Comparison of ENCODE assay signal across 1 cellular context in the genomic region with DNA sequence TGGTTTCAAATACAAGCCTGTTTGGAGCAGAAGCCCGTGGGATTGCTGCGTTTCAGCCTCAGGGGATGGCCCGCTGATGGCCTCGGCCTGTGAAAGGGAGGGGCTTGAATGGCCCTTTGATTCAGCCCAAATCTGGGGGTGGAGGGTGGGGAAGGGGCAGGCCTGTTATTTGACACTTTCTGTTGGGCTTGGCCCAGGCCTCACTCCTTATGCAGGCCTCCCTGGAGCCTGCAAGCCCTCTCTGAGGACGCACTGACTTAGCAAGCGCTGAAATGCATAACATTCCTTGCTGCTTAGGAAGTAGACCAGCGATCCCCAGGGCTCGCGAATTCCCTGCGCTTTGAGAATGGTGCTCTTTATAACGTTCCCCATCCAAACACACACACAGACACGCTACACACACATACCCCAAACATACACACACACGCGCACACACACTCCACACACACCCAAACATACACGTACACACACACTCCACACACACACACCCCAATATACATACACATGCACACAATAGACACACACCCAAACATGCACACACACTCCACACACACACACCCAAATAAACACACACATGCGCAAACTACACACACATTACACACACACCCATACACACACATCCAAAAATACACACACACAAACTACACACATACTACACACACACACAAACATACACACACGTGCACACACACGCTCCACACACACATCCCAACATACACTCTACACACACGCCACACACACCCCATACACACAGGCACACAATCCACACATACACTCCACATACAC.
A peak's percentile ranks its signal among the peaks of the same experiment; 100 is the strongest.
TF ChIP-seq lines count a peak whose summit lies in the region.

No MANE protein-coding gene starts in this region.

TF ChIP-seq in K562, 482 proteins besides CTCF, POLR2A, EP300 and RAD21 (continued from another document and continues in another):
- TF ChIP-seq, protein P1, sequence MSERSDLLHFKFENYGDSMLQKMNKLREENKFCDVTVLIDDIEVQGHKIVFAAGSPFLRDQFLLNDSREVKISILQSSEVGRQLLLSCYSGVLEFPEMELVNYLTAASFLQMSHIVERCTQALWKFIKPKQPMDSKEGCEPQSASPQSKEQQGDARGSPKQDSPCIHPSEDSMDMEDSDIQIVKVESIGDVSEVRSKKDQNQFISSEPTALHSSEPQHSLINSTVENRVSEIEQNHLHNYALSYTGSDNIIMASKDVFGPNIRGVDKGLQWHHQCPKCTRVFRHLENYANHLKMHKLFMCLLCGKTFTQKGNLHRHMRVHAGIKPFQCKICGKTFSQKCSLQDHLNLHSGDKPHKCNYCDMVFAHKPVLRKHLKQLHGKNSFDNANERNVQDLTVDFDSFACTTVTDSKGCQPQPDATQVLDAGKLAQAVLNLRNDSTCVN (CRISPR knock-in tag; IDR thresholded peaks at IDR 0.05), result 0 out of 2 replicates have a peak, but pooled peaks have one; percentile 60
- TF ChIP-seq TRIM28 (IDR thresholded peaks at IDR 0.05), result no peak
- TF ChIP-seq SIN3A (IDR thresholded peaks at IDR 0.05; ENCODE audit: borderline replicate concordance in 2 of 2, control insufficient read depth in 1 of 2, low read depth in 2 of 2, low read length in 2 of 2), result no peak
- peak; percentile 74 for TF ChIP-seq PHF20 (IDR thresholded peaks at IDR 0.05; ENCODE audit: partially characterized antibody)
- TF ChIP-seq SMARCA5 (IDR thresholded peaks at IDR 0.05), result peak; percentile 62; the same call in 1 of the 2 replicates
- no peak for TF ChIP-seq SRSF3 (IDR thresholded peaks at IDR 0.05; ENCODE audit: insufficient read depth, low read length)
- 0 out of 2 replicates have a peak, but pooled peaks have one; percentile 34 for TF ChIP-seq ELF4 (CRISPR knock-in tag; IDR thresholded peaks at IDR 0.05)
- 0 out of 2 replicates have a peak, but pooled peaks have one; percentile 24 for TF ChIP-seq PHB2 (IDR thresholded peaks at IDR 0.05; ENCODE audit: low read depth)
- TF ChIP-seq ZNF124 (CRISPR knock-in tag; IDR thresholded peaks at IDR 0.05), result no peak
- TF ChIP-seq, protein P2, sequence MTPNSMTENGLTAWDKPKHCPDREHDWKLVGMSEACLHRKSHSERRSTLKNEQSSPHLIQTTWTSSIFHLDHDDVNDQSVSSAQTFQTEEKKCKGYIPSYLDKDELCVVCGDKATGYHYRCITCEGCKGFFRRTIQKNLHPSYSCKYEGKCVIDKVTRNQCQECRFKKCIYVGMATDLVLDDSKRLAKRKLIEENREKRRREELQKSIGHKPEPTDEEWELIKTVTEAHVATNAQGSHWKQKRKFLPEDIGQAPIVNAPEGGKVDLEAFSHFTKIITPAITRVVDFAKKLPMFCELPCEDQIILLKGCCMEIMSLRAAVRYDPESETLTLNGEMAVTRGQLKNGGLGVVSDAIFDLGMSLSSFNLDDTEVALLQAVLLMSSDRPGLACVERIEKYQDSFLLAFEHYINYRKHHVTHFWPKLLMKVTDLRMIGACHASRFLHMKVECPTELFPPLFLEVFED (CRISPR knock-in tag; conservative IDR thresholded peaks at IDR 0.05), result 0 out of 2 replicates have a peak, but pooled peaks have one; percentile 38
- TF ChIP-seq FUS (optimal IDR thresholded peaks at IDR 0.05; ENCODE audit: low read depth, low read length), result no peak
- TF ChIP-seq FOXK2 (conservative IDR thresholded peaks at IDR 0.05 in 1 of 2, IDR thresholded peaks at IDR 0.05 in 1 of 2; ENCODE audit: low read depth in 2 of 2), result 0 out of 4 replicates have a peak, but pooled peaks of 1 of the 2 experiments have one; percentile 16
- TF ChIP-seq HSF4 (CRISPR knock-in tag; IDR thresholded peaks at IDR 0.05; ENCODE audit: borderline replicate concordance), result no peak
- no peak for TF ChIP-seq NCOR1 (IDR thresholded peaks at IDR 0.05)
- TF ChIP-seq ZNF274 (IDR thresholded peaks at IDR 0.05; ENCODE audit: borderline replicate concordance, low read depth, low read length), result no peak
- no peak for TF ChIP-seq ZEB2 (IDR thresholded peaks at IDR 0.05)
- no peak for TF ChIP-seq ZNF717 (CRISPR knock-in tag; IDR thresholded peaks at IDR 0.05)
- TF ChIP-seq THRAP3 (IDR thresholded peaks at IDR 0.05; ENCODE audit: borderline replicate concordance), result 0 out of 2 replicates have a peak, but pooled peaks have one; percentile 21
- peak; percentile 28; the same call in 1 of the 2 replicates for TF ChIP-seq MTA1 (IDR thresholded peaks at IDR 0.05; ENCODE audit: borderline replicate concordance)
- no peak for TF ChIP-seq ZNF695 (CRISPR knock-in tag; IDR thresholded peaks at IDR 0.05)
- no peak for TF ChIP-seq RB1 (IDR thresholded peaks at IDR 0.05; ENCODE audit: low read depth)
- no peak for TF ChIP-seq E2F3 (CRISPR knock-in tag; IDR thresholded peaks at IDR 0.05)
- TF ChIP-seq, protein P3, sequence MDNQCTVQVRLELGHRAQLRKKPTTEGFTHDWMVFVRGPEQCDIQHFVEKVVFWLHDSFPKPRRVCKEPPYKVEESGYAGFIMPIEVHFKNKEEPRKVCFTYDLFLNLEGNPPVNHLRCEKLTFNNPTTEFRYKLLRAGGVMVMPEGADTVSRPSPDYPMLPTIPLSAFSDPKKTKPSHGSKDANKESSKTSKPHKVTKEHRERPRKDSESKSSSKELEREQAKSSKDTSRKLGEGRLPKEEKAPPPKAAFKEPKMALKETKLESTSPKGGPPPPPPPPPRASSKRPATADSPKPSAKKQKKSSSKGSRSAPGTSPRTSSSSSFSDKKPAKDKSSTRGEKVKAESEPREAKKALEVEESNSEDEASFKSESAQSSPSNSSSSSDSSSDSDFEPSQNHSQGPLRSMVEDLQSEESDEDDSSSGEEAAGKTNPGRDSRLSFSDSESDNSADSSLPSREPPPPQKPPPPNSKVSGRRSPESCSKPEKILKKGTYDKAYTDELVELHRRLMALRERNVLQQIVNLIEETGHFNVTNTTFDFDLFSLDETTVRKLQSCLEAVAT (IDR thresholded peaks at IDR 0.05), result peak; percentile 44 to 66; a peak in 1 of 4 replicates
- TF ChIP-seq, protein P4, sequence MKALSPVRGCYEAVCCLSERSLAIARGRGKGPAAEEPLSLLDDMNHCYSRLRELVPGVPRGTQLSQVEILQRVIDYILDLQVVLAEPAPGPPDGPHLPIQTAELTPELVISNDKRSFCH (CRISPR knock-in tag; IDR thresholded peaks at IDR 0.05), result no peak
- TF ChIP-seq, protein P4 (tag; IDR thresholded peaks at IDR 0.05), result no peak
- TF ChIP-seq, protein P5, sequence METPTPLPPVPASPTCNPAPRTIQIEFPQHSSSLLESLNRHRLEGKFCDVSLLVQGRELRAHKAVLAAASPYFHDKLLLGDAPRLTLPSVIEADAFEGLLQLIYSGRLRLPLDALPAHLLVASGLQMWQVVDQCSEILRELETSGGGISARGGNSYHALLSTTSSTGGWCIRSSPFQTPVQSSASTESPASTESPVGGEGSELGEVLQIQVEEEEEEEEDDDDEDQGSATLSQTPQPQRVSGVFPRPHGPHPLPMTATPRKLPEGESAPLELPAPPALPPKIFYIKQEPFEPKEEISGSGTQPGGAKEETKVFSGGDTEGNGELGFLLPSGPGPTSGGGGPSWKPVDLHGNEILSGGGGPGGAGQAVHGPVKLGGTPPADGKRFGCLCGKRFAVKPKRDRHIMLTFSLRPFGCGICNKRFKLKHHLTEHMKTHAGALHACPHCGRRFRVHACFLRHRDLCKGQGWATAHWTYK (CRISPR knock-in tag; IDR thresholded peaks at IDR 0.05), result no peak
- TF ChIP-seq TEAD1 (CRISPR knock-in tag; IDR thresholded peaks at IDR 0.05), result no peak; a peak in 1 of 4 replicates
- TF ChIP-seq, protein P6, sequence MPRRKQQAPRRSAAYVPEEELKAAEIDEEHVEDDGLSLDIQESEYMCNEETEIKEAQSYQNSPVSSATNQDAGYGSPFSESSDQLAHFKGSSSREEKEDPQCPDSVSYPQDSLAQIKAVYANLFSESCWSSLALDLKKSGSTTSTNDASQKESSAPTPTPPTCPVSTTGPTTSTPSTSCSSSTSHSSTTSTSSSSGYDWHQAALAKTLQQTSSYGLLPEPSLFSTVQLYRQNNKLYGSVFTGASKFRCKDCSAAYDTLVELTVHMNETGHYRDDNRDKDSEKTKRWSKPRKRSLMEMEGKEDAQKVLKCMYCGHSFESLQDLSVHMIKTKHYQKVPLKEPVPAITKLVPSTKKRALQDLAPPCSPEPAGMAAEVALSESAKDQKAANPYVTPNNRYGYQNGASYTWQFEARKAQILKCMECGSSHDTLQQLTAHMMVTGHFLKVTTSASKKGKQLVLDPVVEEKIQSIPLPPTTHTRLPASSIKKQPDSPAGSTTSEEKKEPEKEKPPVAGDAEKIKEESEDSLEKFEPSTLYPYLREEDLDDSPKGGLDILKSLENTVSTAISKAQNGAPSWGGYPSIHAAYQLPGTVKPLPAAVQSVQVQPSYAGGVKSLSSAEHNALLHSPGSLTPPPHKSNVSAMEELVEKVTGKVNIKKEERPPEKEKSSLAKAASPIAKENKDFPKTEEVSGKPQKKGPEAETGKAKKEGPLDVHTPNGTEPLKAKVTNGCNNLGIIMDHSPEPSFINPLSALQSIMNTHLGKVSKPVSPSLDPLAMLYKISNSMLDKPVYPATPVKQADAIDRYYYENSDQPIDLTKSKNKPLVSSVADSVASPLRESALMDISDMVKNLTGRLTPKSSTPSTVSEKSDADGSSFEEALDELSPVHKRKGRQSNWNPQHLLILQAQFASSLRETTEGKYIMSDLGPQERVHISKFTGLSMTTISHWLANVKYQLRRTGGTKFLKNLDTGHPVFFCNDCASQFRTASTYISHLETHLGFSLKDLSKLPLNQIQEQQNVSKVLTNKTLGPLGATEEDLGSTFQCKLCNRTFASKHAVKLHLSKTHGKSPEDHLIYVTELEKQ (CRISPR knock-in tag; IDR thresholded peaks at IDR 0.05), result no peak
- TF ChIP-seq, protein P7, sequence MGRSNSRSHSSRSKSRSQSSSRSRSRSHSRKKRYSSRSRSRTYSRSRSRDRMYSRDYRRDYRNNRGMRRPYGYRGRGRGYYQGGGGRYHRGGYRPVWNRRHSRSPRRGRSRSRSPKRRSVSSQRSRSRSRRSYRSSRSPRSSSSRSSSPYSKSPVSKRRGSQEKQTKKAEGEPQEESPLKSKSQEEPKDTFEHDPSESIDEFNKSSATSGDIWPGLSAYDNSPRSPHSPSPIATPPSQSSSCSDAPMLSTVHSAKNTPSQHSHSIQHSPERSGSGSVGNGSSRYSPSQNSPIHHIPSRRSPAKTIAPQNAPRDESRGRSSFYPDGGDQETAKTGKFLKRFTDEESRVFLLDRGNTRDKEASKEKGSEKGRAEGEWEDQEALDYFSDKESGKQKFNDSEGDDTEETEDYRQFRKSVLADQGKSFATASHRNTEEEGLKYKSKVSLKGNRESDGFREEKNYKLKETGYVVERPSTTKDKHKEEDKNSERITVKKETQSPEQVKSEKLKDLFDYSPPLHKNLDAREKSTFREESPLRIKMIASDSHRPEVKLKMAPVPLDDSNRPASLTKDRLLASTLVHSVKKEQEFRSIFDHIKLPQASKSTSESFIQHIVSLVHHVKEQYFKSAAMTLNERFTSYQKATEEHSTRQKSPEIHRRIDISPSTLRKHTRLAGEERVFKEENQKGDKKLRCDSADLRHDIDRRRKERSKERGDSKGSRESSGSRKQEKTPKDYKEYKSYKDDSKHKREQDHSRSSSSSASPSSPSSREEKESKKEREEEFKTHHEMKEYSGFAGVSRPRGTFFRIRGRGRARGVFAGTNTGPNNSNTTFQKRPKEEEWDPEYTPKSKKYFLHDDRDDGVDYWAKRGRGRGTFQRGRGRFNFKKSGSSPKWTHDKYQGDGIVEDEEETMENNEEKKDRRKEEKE (IDR thresholded peaks at IDR 0.05; ENCODE audit: borderline replicate concordance in 1 of 2, control insufficient read depth in 1 of 2, low read depth in 2 of 2, low read length in 1 of 2), result peak in 1 of 2 experiments; percentile 62; a peak in 1 of 4 replicates
- TF ChIP-seq TCF7 (IDR thresholded peaks at IDR 0.05; ENCODE audit: borderline replicate concordance), result no peak
- TF ChIP-seq, protein P8, sequence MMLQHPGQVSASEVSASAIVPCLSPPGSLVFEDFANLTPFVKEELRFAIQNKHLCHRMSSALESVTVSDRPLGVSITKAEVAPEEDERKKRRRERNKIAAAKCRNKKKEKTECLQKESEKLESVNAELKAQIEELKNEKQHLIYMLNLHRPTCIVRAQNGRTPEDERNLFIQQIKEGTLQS (IDR thresholded peaks at IDR 0.05), result no peak
- TF ChIP-seq, protein P8 (CRISPR knock-in tag; conservative IDR thresholded peaks at IDR 0.05), result no peak
- TF ChIP-seq, protein P9, sequence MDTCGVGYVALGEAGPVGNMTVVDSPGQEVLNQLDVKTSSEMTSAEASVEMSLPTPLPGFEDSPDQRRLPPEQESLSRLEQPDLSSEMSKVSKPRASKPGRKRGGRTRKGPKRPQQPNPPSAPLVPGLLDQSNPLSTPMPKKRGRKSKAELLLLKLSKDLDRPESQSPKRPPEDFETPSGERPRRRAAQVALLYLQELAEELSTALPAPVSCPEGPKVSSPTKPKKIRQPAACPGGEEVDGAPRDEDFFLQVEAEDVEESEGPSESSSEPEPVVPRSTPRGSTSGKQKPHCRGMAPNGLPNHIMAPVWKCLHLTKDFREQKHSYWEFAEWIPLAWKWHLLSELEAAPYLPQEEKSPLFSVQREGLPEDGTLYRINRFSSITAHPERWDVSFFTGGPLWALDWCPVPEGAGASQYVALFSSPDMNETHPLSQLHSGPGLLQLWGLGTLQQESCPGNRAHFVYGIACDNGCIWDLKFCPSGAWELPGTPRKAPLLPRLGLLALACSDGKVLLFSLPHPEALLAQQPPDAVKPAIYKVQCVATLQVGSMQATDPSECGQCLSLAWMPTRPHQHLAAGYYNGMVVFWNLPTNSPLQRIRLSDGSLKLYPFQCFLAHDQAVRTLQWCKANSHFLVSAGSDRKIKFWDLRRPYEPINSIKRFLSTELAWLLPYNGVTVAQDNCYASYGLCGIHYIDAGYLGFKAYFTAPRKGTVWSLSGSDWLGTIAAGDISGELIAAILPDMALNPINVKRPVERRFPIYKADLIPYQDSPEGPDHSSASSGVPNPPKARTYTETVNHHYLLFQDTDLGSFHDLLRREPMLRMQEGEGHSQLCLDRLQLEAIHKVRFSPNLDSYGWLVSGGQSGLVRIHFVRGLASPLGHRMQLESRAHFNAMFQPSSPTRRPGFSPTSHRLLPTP (IDR thresholded peaks at IDR 0.05; ENCODE audit: borderline replicate concordance, extremely low read depth, insufficient read length), result no peak
- TF ChIP-seq CHD2 (IDR thresholded peaks at IDR 0.05; ENCODE audit: low read depth, low read length), result no peak
- TF ChIP-seq, protein P10, sequence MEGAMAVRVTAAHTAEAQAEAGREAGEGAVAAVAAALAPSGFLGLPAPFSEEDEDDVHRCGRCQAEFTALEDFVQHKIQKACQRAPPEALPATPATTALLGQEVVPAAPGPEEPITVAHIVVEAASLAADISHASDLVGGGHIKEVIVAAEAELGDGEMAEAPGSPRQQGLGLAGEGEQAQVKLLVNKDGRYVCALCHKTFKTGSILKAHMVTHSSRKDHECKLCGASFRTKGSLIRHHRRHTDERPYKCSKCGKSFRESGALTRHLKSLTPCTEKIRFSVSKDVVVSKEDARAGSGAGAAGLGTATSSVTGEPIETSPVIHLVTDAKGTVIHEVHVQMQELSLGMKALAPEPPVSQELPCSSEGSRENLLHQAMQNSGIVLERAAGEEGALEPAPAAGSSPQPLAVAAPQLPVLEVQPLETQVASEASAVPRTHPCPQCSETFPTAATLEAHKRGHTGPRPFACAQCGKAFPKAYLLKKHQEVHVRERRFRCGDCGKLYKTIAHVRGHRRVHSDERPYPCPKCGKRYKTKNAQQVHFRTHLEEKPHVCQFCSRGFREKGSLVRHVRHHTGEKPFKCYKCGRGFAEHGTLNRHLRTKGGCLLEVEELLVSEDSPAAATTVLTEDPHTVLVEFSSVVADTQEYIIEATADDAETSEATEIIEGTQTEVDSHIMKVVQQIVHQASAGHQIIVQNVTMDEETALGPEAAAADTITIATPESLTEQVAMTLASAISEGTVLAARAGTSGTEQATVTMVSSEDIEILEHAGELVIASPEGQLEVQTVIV (CRISPR knock-in tag; IDR thresholded peaks at IDR 0.05; ENCODE audit: borderline replicate concordance), result no peak
- peak in 1 of 2 experiments; percentile 52; a peak in 1 of 4 replicates for TF ChIP-seq TRIM24 (IDR thresholded peaks at IDR 0.05)
